In the genomic region with DNA sequence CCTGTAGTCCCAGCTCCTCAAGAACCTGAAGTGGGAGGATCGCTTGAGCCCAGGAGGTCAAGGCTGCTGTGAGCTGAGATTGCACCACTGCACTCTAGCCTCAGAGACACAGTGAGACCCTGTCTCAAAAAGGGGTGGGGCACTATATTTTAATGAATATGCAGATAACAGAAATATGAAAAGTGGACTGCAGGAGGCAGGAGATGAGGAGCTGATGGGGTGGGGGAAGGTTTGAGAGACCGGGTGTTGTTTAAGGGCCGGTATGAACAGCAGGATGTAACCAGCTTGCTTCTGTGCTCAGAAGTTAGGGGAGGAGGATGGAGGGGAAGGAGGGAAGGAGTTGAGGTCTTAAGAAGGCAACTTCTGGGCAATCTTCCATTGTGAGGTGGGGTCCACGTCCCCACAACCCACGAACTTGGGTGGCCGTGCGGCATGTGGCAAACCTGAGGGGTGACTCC, we compare ENCODE assay signal across 1 cellular context.
TF ChIP-seq lines count a peak whose summit lies in the region.

No MANE protein-coding gene starts in this region.

TF ChIP-seq in IMR-90, 13 proteins besides CTCF, POLR2A, EP300 and RAD21:
- TF ChIP-seq, protein P1, sequence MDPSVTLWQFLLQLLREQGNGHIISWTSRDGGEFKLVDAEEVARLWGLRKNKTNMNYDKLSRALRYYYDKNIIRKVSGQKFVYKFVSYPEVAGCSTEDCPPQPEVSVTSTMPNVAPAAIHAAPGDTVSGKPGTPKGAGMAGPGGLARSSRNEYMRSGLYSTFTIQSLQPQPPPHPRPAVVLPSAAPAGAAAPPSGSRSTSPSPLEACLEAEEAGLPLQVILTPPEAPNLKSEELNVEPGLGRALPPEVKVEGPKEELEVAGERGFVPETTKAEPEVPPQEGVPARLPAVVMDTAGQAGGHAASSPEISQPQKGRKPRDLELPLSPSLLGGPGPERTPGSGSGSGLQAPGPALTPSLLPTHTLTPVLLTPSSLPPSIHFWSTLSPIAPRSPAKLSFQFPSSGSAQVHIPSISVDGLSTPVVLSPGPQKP (IDR thresholded peaks at IDR 0.05; ENCODE audit: borderline replicate concordance, low read depth, low read length), result no peak
- TF ChIP-seq MAZ (IDR thresholded peaks at IDR 0.05; ENCODE audit: borderline replicate concordance, low read depth, low read length) (no peak), MXI1 (IDR thresholded peaks at IDR 0.05; ENCODE audit: borderline replicate concordance, low read depth, low read length) (no peak), BHLHE40 (IDR thresholded peaks at IDR 0.05; ENCODE audit: low read depth, low read length) (no peak), FOS (IDR thresholded peaks at IDR 0.05; ENCODE audit: low read depth, low read length) (no peak), CHD1 (IDR thresholded peaks at IDR 0.05; ENCODE audit: low read depth, low read length) (no peak), RFX5 (IDR thresholded peaks at IDR 0.05; ENCODE audit: low read depth, low read length) (no peak), RCOR1 (IDR thresholded peaks at IDR 0.05; ENCODE audit: insufficient replicate concordance, low read length) (no peak), SMC3 (IDR thresholded peaks at IDR 0.05; ENCODE audit: low read depth, low read length) (no peak), NFE2L2 (IDR thresholded peaks at IDR 0.05; ENCODE audit: low read depth, low read length) (no peak), MAFK (IDR thresholded peaks at IDR 0.05; ENCODE audit: low read depth, low read length) (no peak), CEBPB (IDR thresholded peaks at IDR 0.05; ENCODE audit: low read depth, low read length) (no peak)
- TF ChIP-seq, protein P2, sequence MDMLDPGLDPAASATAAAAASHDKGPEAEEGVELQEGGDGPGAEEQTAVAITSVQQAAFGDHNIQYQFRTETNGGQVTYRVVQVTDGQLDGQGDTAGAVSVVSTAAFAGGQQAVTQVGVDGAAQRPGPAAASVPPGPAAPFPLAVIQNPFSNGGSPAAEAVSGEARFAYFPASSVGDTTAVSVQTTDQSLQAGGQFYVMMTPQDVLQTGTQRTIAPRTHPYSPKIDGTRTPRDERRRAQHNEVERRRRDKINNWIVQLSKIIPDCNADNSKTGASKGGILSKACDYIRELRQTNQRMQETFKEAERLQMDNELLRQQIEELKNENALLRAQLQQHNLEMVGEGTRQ (IDR thresholded peaks at IDR 0.05; ENCODE audit: low read depth, low read length), result no peak
